ENCODE assay signal across 15 cellular contexts in genomic region chr3:170162630-170163029, GRCh38. TPM values are rescaled to one million over a fixed set of nuclear protein-coding genes. Genes with fewer than 3 reads are reported as not detected.
DNase-seq lines count a peak whose midpoint lies in the region; ATAC-seq and TF ChIP-seq lines count a peak whose summit lies in the region.
"Had no signal": no experiment of that assay in that cellular context is flagged by ENCODE, and none has a peak within 500 bp of the region (broad histone marks: within the 10 kb centered on the region; RNA-seq: fewer than 3 reads in every experiment).

No MANE protein-coding gene starts in this region.

- no peak for ATAC-seq in activated CD4-positive, alpha-beta T cell treated with anti-CD3 and anti-CD28 coated beads for 36 hours
- ATAC-seq in HG02623 (IDR thresholded peaks at IDR 0.05; ENCODE audit: unreplicated experiment) = no peak
- ATAC-seq: right cardiac atrium had no signal

- H3K4me1 ChIP-seq in KMS-11 (ENCODE audit: low read depth, poor library complexity, severe bottlenecking) (peaks cover 62% of the 10 kb centered on the region), osteoblast (ENCODE audit: insufficient read depth, low read length) (peaks cover 11% of the 10 kb centered on the region), mesendoderm (ENCODE audit: control insufficient read depth, low read depth, low read length) (no peaks in the 10 kb centered on the region)

- H4K8ac ChIP-seq in mesendoderm (ENCODE audit: low read depth, low read length) = no peak overlapping the region

- H3K56ac ChIP-seq in mesendoderm (ENCODE audit: low read length) = no peak overlapping the region

- H3K27ac ChIP-seq in KMS-11 (no peak overlapping the region), osteoblast (ENCODE audit: low read depth, low read length) (peak overlapping the region; percentile 25), mesendoderm (ENCODE audit: low read depth, low read length) (no peak overlapping the region)
- H3K27ac ChIP-seq: 22Rv1, Peyer's patch, thoracic aorta, WERI-Rb-1 had no signal

- no peaks in the 10 kb centered on the region for H3K27me3 ChIP-seq in KMS-11 (ENCODE audit: insufficient read depth, low read depth)
- H3K27me3 ChIP-seq in osteoblast (ENCODE audit: insufficient read depth, low read length) = no peaks in the 10 kb centered on the region
- no peaks in the 10 kb centered on the region for H3K27me3 ChIP-seq in mesendoderm (ENCODE audit: insufficient read depth, low read length, poor library complexity)
- H3K27me3 ChIP-seq: Peyer's patch had no signal

- no peak overlapping the region for H3K4me3 Mint-ChIP-seq in activated CD4-positive, alpha-beta T cell treated with anti-CD3 and anti-CD28 coated beads for 36 hours
- H3K4me3 Mint-ChIP-seq in activated CD4-positive, alpha-beta T cell treated with anti-CD3 and anti-CD28 coated beads, Interleukin-2, amount 10 ng/mL, durations not matched to agents 24 days and 14 days = no peak overlapping the region

- H3K36me3 Mint-ChIP-seq in activated CD4-positive, alpha-beta T cell treated with anti-CD3 and anti-CD28 coated beads for 36 hours (ENCODE audit: low read depth) = peaks cover 60% of the 10 kb centered on the region
- peaks cover 66% of the 10 kb centered on the region for H3K36me3 Mint-ChIP-seq in activated CD4-positive, alpha-beta T cell treated with anti-CD3 and anti-CD28 coated beads, Interleukin-2, amount 10 ng/mL, durations not matched to agents 24 days and 14 days (ENCODE audit: low read depth)

- CTCF ChIA-PET in activated CD4-positive, alpha-beta T cell treated with anti-CD3 and anti-CD28 coated beads for 36 hours (lab: Charles Lee) = interaction anchor here (1.2 to 1.5 kb wide), 2 partner anchors 9 to 11 kb away, joined by 3 to 4 read pairs; no protein-coding TSS in a partner anchor

- no peak for TF ChIP-seq CTCF in KMS-11 (conservative IDR thresholded peaks at IDR 0.05; ENCODE audit: low read depth, low read length)
- TF ChIP-seq CTCF in osteoblast (IDR thresholded peaks at IDR 0.05; ENCODE audit: extremely low read depth, low read depth, low read length) = no peak

- H3K9ac ChIP-seq in KMS-11 (no peak overlapping the region), mesendoderm (ENCODE audit: low read length) (no peak overlapping the region)

- H3K9me3 ChIP-seq in osteoblast (ENCODE audit: low read depth, low read length) = no peaks in the 10 kb centered on the region
- H3K9me3 ChIP-seq: Peyer's patch, thoracic aorta had no signal

- peak overlapping the region; percentile 22; the same call in 1 of the 2 replicates for H3K4me2 ChIP-seq in KMS-11
- H3K4me2 ChIP-seq in osteoblast (ENCODE audit: insufficient read depth, low read length) = no peak overlapping the region
- H3K4me2 ChIP-seq in mesendoderm (ENCODE audit: low read length) = no peak overlapping the region

- H3K36me3 ChIP-seq in KMS-11 (ENCODE audit: insufficient read depth) = peaks cover 12% of the 10 kb centered on the region; the same call in 1 of the 2 replicates
- H3K36me3 ChIP-seq in osteoblast (ENCODE audit: insufficient read depth, low read length) = peaks cover 26% of the 10 kb centered on the region
- no peaks in the 10 kb centered on the region for H3K36me3 ChIP-seq in mesendoderm (ENCODE audit: control insufficient read depth, insufficient read depth, low read length)

- peak overlapping the region; percentile 68 for H3K27ac Mint-ChIP-seq in activated CD4-positive, alpha-beta T cell treated with anti-CD3 and anti-CD28 coated beads for 36 hours
- H3K27ac Mint-ChIP-seq in activated CD4-positive, alpha-beta T cell treated with anti-CD3 and anti-CD28 coated beads, Interleukin-2, amount 10 ng/mL, durations not matched to agents 24 days and 14 days = no peak overlapping the region

- peaks cover 12% of the 10 kb centered on the region for H4K20me1 ChIP-seq in KMS-11 (ENCODE audit: insufficient read depth)
- H4K20me1 ChIP-seq in osteoblast (ENCODE audit: insufficient read depth, low read length) = peaks cover 38% of the 10 kb centered on the region

- H2BK5ac ChIP-seq in mesendoderm (ENCODE audit: low read length) = no peak overlapping the region

- H3K79me2 ChIP-seq in KMS-11 (ENCODE audit: insufficient read depth, low read depth) (peaks cover 93% of the 10 kb centered on the region), osteoblast (ENCODE audit: insufficient read depth, low read length) (peaks cover 93% of the 10 kb centered on the region), mesendoderm (ENCODE audit: control insufficient read depth, insufficient read depth, low read length) (peaks cover 9% of the 10 kb centered on the region)

- intact Hi-C loops in activated CD4-positive, alpha-beta T cell treated with anti-CD3 and anti-CD28 coated beads for 36 hours (cut with DNase I, micrococcal nuclease) = loop anchor here (1.0 to 5.0 kb wide), 3 partner anchors 18 to 105 kb away; partner anchors contain the start of gene PHC3 (in 1 of the 2)
- intact Hi-C loops in activated CD4-positive, alpha-beta T cell treated with anti-CD3 and anti-CD28 coated beads, Interleukin-2, amount 10 ng/mL, durations not matched to agents 24 days and 14 days (cut with micrococcal nuclease) = no loop called here

- no peak overlapping the region for H3K18ac ChIP-seq in mesendoderm (ENCODE audit: low read length)

- no peak overlapping the region for H3K4ac ChIP-seq in mesendoderm (ENCODE audit: low read depth, low read length)

- H2BK15ac ChIP-seq in mesendoderm (replicated peaks; ENCODE audit: low read depth) = no peak overlapping the region

- H3K9me3 Mint-ChIP-seq in activated CD4-positive, alpha-beta T cell treated with anti-CD3 and anti-CD28 coated beads for 36 hours (ENCODE audit: low read depth) = peaks cover 2% of the 10 kb centered on the region
- no peaks in the 10 kb centered on the region for H3K9me3 Mint-ChIP-seq in activated CD4-positive, alpha-beta T cell treated with anti-CD3 and anti-CD28 coated beads, Interleukin-2, amount 10 ng/mL, durations not matched to agents 24 days and 14 days

- DNase-seq in activated CD4-positive, alpha-beta T cell treated with anti-CD3 and anti-CD28 coated beads for 36 hours = no peak
- no peak for DNase-seq in activated CD4-positive, alpha-beta T cell treated with anti-CD3 and anti-CD28 coated beads, Interleukin-2, amount 10 ng/mL, durations not matched to agents 24 days and 14 days
- DNase-seq in amniotic epithelial cell (ENCODE audit: low read depth) = peak; percentile 55
- no peak for DNase-seq in osteoblast (ENCODE audit: insufficient read length, low spot score, missing footprints)
- no peak for DNase-seq in SIG-M5 treated with dmso at 0.1 percent for 504 hours (lab: John Stamatoyannopoulos, UW; ENCODE audit: unreplicated experiment)
- DNase-seq in mesendoderm = no peak
- DNase-seq: NCI-H2081; Peyer's patch; right cardiac atrium; stimulated activated CD4-positive, alpha-beta T cell treated with anti-CD3 and anti-CD28 coated beads, Interleukin-2, amount 100 ng/mL, for 48 hours; WERI-Rb-1 had no signal

- no peak overlapping the region for H4K5ac ChIP-seq in mesendoderm (ENCODE audit: low read length)

- H3K4me1 Mint-ChIP-seq in activated CD4-positive, alpha-beta T cell treated with anti-CD3 and anti-CD28 coated beads for 36 hours = peaks cover 69% of the 10 kb centered on the region
- peaks cover 37% of the 10 kb centered on the region for H3K4me1 Mint-ChIP-seq in activated CD4-positive, alpha-beta T cell treated with anti-CD3 and anti-CD28 coated beads, Interleukin-2, amount 10 ng/mL, durations not matched to agents 24 days and 14 days

- H3K79me1 ChIP-seq in mesendoderm (ENCODE audit: low read length) = peaks cover 6% of the 10 kb centered on the region

- H3K23ac ChIP-seq in mesendoderm (ENCODE audit: low read length) = no peak overlapping the region

- H2BK120ac ChIP-seq in mesendoderm (ENCODE audit: low read depth, low read length) = no peak overlapping the region

- H2AFZ ChIP-seq in KMS-11 (ENCODE audit: low read depth) = no peak overlapping the region
- H2AFZ ChIP-seq in osteoblast (ENCODE audit: low read length) = no peak overlapping the region

- POLR2A ChIA-PET in activated CD4-positive, alpha-beta T cell treated with anti-CD3 and anti-CD28 coated beads for 36 hours (lab: Charles Lee) = interaction anchor here (0.5 to 1.0 kb wide), 2 partner anchors 9 to 390 kb away, joined by 6 read pairs; no protein-coding TSS in a partner anchor

- H3K4me3 ChIP-seq in KMS-11 (IDR thresholded peaks at IDR 0.05; ENCODE audit: insufficient read depth, low read depth, low read length) = no peak overlapping the region
- no peak overlapping the region for H3K4me3 ChIP-seq in osteoblast (ENCODE audit: insufficient read depth, low read length)
- H3K4me3 ChIP-seq in mesendoderm (ENCODE audit: low read length) = no peak overlapping the region
- H3K4me3 ChIP-seq: Peyer's patch, thoracic aorta had no signal

- H3K27me3 Mint-ChIP-seq in activated CD4-positive, alpha-beta T cell treated with anti-CD3 and anti-CD28 coated beads for 36 hours = no peaks in the 10 kb centered on the region
- H3K27me3 Mint-ChIP-seq in activated CD4-positive, alpha-beta T cell treated with anti-CD3 and anti-CD28 coated beads, Interleukin-2, amount 10 ng/mL, durations not matched to agents 24 days and 14 days = no peaks in the 10 kb centered on the region

- no peak overlapping the region for H2AK5ac ChIP-seq in mesendoderm (ENCODE audit: low read length)

RNA-seq across cellular contexts. Expression of gene PHC3, which starts 18.9 kb away (rescaled TPM):
- 10 to 100 TPM; 47.6 to 83.9 TPM for total RNA-seq in activated CD4-positive, alpha-beta T cell treated with anti-CD3 and anti-CD28 coated beads for 36 hours
- 54.7 and 56.4 TPM in 2 replicates for total RNA-seq in activated CD4-positive, alpha-beta T cell treated with anti-CD3 and anti-CD28 coated beads, Interleukin-2, amount 10 ng/mL, durations not matched to agents 24 days and 14 days
- total RNA-seq in osteoblast = 36.9 and 47.1 TPM in 2 replicates
- 23.5 TPM for polyA plus RNA-seq in mesendoderm (2013, experiment 1 of 2)
- 22.9 TPM for polyA plus RNA-seq in mesendoderm (2013, experiment 2 of 2)

RNA-seq across cellular contexts. Expression of gene PRKCI, which starts 59.6 kb away (rescaled TPM):
- 10 to 100 TPM; 32.3 to 33.0 TPM for total RNA-seq in activated CD4-positive, alpha-beta T cell treated with anti-CD3 and anti-CD28 coated beads for 36 hours
- 19.7 and 32.3 TPM in 2 replicates for total RNA-seq in activated CD4-positive, alpha-beta T cell treated with anti-CD3 and anti-CD28 coated beads, Interleukin-2, amount 10 ng/mL, durations not matched to agents 24 days and 14 days
- total RNA-seq in osteoblast = 54.8 and 69.1 TPM in 2 replicates
- polyA plus RNA-seq in mesendoderm (2013, experiment 1 of 2) = 54.9 TPM
- polyA plus RNA-seq in mesendoderm (2013, experiment 2 of 2) = 57.3 TPM
